Comparison of ENCODE assay signal across 1 cellular context in the genomic region with DNA sequence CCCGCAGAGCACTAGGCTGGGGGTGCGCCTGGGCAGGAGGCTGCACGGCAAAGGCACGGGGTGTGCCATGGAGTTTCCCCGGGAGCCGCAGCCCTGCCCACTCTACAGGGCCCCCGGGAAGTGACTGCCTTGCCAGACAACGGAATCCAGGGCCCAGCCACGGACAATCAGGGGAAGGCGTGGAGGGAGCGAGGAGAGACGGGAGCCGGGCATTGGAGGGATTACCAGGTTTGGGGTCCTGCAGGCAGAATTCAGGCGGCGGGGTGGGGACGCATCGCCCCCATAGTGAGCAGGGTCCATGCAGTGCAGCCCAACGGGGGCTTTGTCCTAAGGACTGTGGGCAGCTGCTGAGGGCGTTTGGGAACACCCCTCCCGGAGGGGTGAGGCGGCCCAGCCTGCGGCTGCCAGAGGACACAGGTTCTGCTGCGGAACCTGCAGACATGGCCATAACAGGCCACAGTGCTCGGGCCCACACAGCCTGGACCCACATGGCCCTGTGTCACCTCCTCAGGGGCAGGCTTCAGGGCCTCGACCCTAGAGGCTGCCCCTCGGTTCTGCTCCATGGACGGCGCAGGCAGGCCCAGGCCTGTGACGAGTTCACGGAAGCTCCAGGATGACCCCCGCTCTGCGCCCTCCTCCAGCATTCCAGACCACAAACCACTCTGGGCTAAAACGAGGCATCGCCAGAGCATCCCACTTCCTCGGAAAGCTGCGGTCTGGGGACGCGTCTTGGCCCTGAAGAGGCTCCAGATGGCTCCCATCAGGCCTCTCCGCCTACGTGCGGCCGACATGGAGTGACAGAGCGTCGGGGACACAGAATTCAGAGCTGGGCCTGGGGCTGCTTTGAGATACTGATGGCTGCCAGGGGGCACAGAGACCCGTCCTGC.
TF ChIP-seq lines count a peak whose summit lies in the region.

No MANE protein-coding gene starts in this region.

TF ChIP-seq in IMR-90, 13 proteins besides CTCF, POLR2A, EP300 and RAD21 (continued from another document):
- 0 out of 2 replicates have a peak, but pooled peaks have one; percentile 11 for TF ChIP-seq FOS (IDR thresholded peaks at IDR 0.05; ENCODE audit: low read depth, low read length)
- TF ChIP-seq, protein P1, sequence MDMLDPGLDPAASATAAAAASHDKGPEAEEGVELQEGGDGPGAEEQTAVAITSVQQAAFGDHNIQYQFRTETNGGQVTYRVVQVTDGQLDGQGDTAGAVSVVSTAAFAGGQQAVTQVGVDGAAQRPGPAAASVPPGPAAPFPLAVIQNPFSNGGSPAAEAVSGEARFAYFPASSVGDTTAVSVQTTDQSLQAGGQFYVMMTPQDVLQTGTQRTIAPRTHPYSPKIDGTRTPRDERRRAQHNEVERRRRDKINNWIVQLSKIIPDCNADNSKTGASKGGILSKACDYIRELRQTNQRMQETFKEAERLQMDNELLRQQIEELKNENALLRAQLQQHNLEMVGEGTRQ (IDR thresholded peaks at IDR 0.05; ENCODE audit: low read depth, low read length) = no peak
- peak; percentile 75; the same call in 1 of the 2 replicates for TF ChIP-seq MAZ (IDR thresholded peaks at IDR 0.05; ENCODE audit: borderline replicate concordance, low read depth, low read length)
- TF ChIP-seq NFE2L2 (IDR thresholded peaks at IDR 0.05; ENCODE audit: low read depth, low read length) = no peak
- no peak for TF ChIP-seq MXI1 (IDR thresholded peaks at IDR 0.05; ENCODE audit: borderline replicate concordance, low read depth, low read length)
- TF ChIP-seq SMC3 (IDR thresholded peaks at IDR 0.05; ENCODE audit: low read depth, low read length) = peak; percentile 18; the same call in 1 of the 2 replicates
- TF ChIP-seq, protein P2, sequence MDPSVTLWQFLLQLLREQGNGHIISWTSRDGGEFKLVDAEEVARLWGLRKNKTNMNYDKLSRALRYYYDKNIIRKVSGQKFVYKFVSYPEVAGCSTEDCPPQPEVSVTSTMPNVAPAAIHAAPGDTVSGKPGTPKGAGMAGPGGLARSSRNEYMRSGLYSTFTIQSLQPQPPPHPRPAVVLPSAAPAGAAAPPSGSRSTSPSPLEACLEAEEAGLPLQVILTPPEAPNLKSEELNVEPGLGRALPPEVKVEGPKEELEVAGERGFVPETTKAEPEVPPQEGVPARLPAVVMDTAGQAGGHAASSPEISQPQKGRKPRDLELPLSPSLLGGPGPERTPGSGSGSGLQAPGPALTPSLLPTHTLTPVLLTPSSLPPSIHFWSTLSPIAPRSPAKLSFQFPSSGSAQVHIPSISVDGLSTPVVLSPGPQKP (IDR thresholded peaks at IDR 0.05; ENCODE audit: borderline replicate concordance, low read depth, low read length) = no peak
